1 cellular context compared by ENCODE assay signal in the genomic region with DNA sequence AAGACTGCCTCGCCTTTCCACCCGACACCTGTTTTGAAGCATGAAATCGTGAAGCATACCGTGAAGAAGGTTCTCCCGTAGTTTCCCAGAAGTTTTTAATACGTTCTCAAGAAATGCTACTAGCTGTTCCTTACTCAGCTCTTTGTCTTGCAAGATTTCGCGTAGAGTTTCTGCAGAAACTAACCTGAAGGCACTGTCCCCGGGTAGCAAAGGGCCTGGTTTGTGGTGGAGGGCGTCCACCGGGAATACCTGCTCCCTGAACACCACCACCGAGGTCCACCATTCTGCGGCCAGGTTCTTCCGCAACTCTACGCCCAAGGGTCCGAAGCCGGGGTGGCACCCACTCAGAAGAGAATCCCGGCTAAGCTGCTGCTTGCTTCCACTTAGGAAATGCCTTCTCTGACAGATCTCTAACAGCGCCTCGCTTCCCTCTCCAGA.
TF ChIP-seq lines count a peak whose summit lies in the region.

No MANE protein-coding gene starts in this region.

TF ChIP-seq in WTC11, 78 proteins besides CTCF, POLR2A, EP300 and RAD21 (continued from another document):
- TF ChIP-seq, protein P1, sequence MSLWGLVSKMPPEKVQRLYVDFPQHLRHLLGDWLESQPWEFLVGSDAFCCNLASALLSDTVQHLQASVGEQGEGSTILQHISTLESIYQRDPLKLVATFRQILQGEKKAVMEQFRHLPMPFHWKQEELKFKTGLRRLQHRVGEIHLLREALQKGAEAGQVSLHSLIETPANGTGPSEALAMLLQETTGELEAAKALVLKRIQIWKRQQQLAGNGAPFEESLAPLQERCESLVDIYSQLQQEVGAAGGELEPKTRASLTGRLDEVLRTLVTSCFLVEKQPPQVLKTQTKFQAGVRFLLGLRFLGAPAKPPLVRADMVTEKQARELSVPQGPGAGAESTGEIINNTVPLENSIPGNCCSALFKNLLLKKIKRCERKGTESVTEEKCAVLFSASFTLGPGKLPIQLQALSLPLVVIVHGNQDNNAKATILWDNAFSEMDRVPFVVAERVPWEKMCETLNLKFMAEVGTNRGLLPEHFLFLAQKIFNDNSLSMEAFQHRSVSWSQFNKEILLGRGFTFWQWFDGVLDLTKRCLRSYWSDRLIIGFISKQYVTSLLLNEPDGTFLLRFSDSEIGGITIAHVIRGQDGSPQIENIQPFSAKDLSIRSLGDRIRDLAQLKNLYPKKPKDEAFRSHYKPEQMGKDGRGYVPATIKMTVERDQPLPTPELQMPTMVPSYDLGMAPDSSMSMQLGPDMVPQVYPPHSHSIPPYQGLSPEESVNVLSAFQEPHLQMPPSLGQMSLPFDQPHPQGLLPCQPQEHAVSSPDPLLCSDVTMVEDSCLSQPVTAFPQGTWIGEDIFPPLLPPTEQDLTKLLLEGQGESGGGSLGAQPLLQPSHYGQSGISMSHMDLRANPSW (CRISPR knock-in tag; conservative IDR thresholded peaks at IDR 0.05; ENCODE audit: low read depth), result no peak
